ENCODE assay signal across 1 cellular context in the genomic region with DNA sequence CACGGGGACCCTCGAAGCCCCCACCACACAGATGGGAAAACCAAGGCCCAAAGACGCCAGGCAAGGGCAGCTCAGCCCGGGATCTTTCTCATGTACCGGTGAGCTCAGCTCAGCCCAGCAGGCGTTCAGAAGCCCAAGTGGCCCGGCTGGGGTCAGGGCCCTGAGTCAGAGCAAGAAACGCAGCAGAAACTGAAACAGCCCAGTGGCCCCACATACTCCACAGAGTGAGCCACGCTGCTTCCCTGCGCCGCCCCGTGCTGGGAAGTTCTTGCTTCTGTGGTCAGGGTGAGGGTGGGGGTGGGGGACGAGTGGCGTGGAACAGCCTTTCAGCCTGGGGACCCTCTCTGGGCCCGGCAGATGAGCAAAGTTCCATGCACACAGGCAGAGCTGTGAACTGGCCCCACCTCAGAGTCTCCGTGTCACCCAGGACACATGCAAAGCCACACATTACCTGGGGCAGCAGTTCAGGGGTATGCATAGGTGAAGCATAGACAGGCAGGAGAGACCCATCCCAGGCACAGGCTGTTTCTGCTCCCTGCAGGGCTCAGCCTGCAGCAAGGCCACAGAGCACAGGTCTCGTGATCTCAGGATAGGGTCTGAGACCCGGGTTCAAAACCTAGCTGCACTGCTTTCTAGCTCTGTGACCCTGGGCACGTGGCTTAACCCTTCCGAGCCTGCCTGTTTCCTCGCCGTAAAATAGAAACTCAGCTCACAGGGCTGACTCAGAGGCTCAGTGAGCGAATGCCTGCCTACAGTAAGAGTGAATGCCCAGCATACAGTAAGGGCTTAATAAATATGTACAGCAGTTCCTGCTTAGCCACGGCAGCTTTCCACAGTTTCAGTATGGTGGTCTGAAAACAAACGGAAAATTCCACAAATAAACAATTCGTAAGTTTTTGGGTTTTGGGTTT.
TF ChIP-seq lines count a peak whose summit lies in the region.

No MANE protein-coding gene starts in this region.

TF ChIP-seq in H1, 55 proteins besides CTCF, POLR2A, EP300 and RAD21 (continued from another document):
- no peak for TF ChIP-seq CHD7 (IDR thresholded peaks at IDR 0.05; ENCODE audit: insufficient replicate concordance, low read length)
- TF ChIP-seq HDAC6 (IDR thresholded peaks at IDR 0.05; ENCODE audit: low read depth, low read length), result no peak
- TF ChIP-seq SP4 (IDR thresholded peaks at IDR 0.05; ENCODE audit: low read length), result no peak
- no peak for TF ChIP-seq EGR1 (IDR thresholded peaks at IDR 0.05; ENCODE audit: borderline replicate concordance, low read depth, low read length)
- no peak for TF ChIP-seq USF2 (IDR thresholded peaks at IDR 0.05; ENCODE audit: low read length)
- no peak for TF ChIP-seq SIX5 (IDR thresholded peaks at IDR 0.05; ENCODE audit: low read depth, low read length)
- TF ChIP-seq, protein P1, sequence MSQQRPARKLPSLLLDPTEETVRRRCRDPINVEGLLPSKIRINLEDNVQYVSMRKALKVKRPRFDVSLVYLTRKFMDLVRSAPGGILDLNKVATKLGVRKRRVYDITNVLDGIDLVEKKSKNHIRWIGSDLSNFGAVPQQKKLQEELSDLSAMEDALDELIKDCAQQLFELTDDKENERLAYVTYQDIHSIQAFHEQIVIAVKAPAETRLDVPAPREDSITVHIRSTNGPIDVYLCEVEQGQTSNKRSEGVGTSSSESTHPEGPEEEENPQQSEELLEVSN (IDR thresholded peaks at IDR 0.05), result no peak
- TF ChIP-seq NANOG (IDR thresholded peaks at IDR 0.05; ENCODE audit: insufficient read depth, low read depth, low read length, poor library complexity, severe bottlenecking), result no peak
- TF ChIP-seq CHD1 (IDR thresholded peaks at IDR 0.05; ENCODE audit: low read depth, low read length), result no peak
- TF ChIP-seq KDM4A (IDR thresholded peaks at IDR 0.05; ENCODE audit: low read depth, low read length, severe bottlenecking), result no peak
- TF ChIP-seq CBX8 (IDR thresholded peaks at IDR 0.05; ENCODE audit: borderline replicate concordance, low read depth, low read length), result no peak
- no peak for TF ChIP-seq CHD2 (IDR thresholded peaks at IDR 0.05; ENCODE audit: low read length)
- no peak for TF ChIP-seq SUZ12 (IDR thresholded peaks at IDR 0.05; ENCODE audit: low read length)
- TF ChIP-seq POLR2AphosphoS5 (IDR thresholded peaks at IDR 0.05; ENCODE audit: low read depth, low read length), result no peak
